19 cellular contexts compared by ENCODE assay signal in genomic region chr7:101563198-101563901, GRCh38.
DNase-seq lines count a peak whose midpoint lies in the region; ATAC-seq, FAIRE-seq and TF ChIP-seq lines count a peak whose summit lies in the region.
"Had no signal": no experiment of that assay in that cellular context is flagged by ENCODE, and none has a peak within 500 bp of the region (broad histone marks: within the 10 kb centered on the region; RNA-seq: fewer than 3 reads in every experiment).

No MANE protein-coding gene starts in this region.

- no peaks in the 10 kb centered on the region for H3K9me3 ChIP-seq in RWPE2 (ENCODE audit: severe bottlenecking)
- H3K9me3 ChIP-seq in suprapubic skin = no peaks in the 10 kb centered on the region
- H3K9me3 ChIP-seq: Peyer's patch had no signal

- H3K4me1 ChIP-seq in RWPE2 (ENCODE audit: insufficient read depth, poor library complexity, severe bottlenecking) (no peaks in the 10 kb centered on the region), suprapubic skin (no peaks in the 10 kb centered on the region)
- H3K4me1 ChIP-seq: Peyer's patch had no signal

- peak; percentile 2 for DNase-seq in GM20000 (ENCODE audit: low spot score)
- DNase-seq in RWPE2 (ENCODE audit: low spot score) = peak; percentile 40
- DNase-seq in left colon = no peak
- peak; percentile 49 to 54 for DNase-seq in suprapubic skin (ENCODE audit: low spot score in 2 of 2)
- no peak for DNase-seq in iPS-NIHi7 (ENCODE audit: extremely low spot score)
- no peak for DNase-seq in GM19239 (ENCODE audit: insufficient read length, low spot score)
- DNase-seq: CD8-positive, alpha-beta T cell; DND-41; GDM1; KG1; NCI-H1105; NCI-H187 treated with DMSO at 0.1 percent for 48 hours; NCI-H446; NCI-H748 treated with DMSO at 0.1 percent for 48 hours; SHP77 had no signal

- no peak overlapping the region for H3K27ac ChIP-seq in RWPE2 (ENCODE audit: poor library complexity, severe bottlenecking)
- H3K27ac ChIP-seq in suprapubic skin = no peak overlapping the region
- H3K27ac ChIP-seq: HL-60, Peyer's patch had no signal

- no peak for TF ChIP-seq POLR2A in suprapubic skin (IDR thresholded peaks at IDR 0.05)

- WGBS in suprapubic skin = 73% methylated on average over 10 of the region's 15 CpGs

- no peak for FAIRE-seq in GM19239 (lab: Jason Lieb, UNC)

- TF ChIP-seq EP300 in suprapubic skin (IDR thresholded peaks at IDR 0.05) = no peak

- H3K4me3 ChIP-seq in RWPE2 (ENCODE audit: severe bottlenecking) (no peak overlapping the region), suprapubic skin (no peak overlapping the region)
- H3K4me3 ChIP-seq: Peyer's patch had no signal

- H3K36me3 ChIP-seq in RWPE2 (ENCODE audit: low read depth) = no peaks in the 10 kb centered on the region
- H3K36me3 ChIP-seq in suprapubic skin = no peaks in the 10 kb centered on the region
- H3K36me3 ChIP-seq: Peyer's patch had no signal

- TF ChIP-seq CTCF in GM20000 (IDR thresholded peaks at IDR 0.05; ENCODE audit: extremely low read depth, missing control alignments) (no peak), RWPE2 (IDR thresholded peaks at IDR 0.05; ENCODE audit: poor library complexity, severe bottlenecking) (no peak), suprapubic skin (IDR thresholded peaks at IDR 0.05) (no peak)

- intact Hi-C loops in left colon (cut with DNase I, micrococcal nuclease) = no loop called here

- no peaks in the 10 kb centered on the region for H3K27me3 ChIP-seq in RWPE2 (ENCODE audit: insufficient read depth, poor library complexity, severe bottlenecking)
- H3K27me3 ChIP-seq in suprapubic skin = peaks cover 38% of the 10 kb centered on the region
- H3K27me3 ChIP-seq: Peyer's patch had no signal

- ATAC-seq in RWPE2 (ENCODE audit: low read depth) = no peak
- peak; percentile 6 for ATAC-seq in left colon
- ATAC-seq in HG03159 (IDR thresholded peaks at IDR 0.05; ENCODE audit: unreplicated experiment) = no peak
- no peak for ATAC-seq in HG03139 (IDR thresholded peaks at IDR 0.05; ENCODE audit: unreplicated experiment)
- ATAC-seq: CD8-positive, alpha-beta T cell had no signal

Comparison
In these comparisons a context has a peak if more than half of its experiments do, and no peak if none do; other contexts are left out.
1. DNase-seq: peak in GM20000 (single experiment), RWPE2 (single experiment) and suprapubic skin (2 of 2); none in left colon (0 of 2), iPS-NIHi7 (single experiment) and GM19239 (single experiment).